17 cellular contexts compared by ENCODE assay signal in the genomic region with DNA sequence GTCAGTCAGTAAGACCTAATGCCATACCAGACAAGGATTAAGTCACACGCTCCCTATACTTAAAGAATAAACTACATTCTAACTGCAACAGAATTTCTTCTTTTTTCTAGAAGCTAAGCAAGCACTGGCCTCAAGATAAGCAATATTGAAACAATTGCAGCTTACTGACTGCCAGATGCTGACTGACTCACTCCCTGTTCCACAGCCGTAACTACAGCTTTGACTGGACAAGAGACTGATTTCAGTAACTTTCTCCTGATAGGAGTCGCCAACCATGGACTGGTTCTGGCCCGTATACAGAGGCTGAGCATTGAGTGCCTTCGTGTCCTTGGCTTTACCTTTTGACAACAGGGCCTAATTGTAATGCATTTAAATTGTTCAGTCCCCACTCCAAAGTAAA.
DNase-seq lines count a peak whose midpoint lies in the region; ATAC-seq, FAIRE-seq and TF ChIP-seq lines count a peak whose summit lies in the region.
"Had no signal": no experiment of that assay in that cellular context is flagged by ENCODE, and none has a peak within 500 bp of the region (broad histone marks: within the 10 kb centered on the region; RNA-seq: fewer than 3 reads in every experiment).

No MANE protein-coding gene starts in this region.

- no peak overlapping the region for H3K4me3 Mint-ChIP-seq in progenitor cell of endocrine pancreas (ENCODE audit: low read depth)
- H3K4me3 Mint-ChIP-seq: natural killer cell treated with Interleukin-12 subunit alpha and Interleukin-12 subunit beta and Interleukin-15 and Interleukin-18, amount 100 ng/mL, for 72 hours had no signal

- DNase-seq in activated T-cell treated with anti-CD3 and anti-CD28 coated beads for 48 hours (ENCODE audit: low read depth) = peak; percentile 6
- DNase-seq in activated T-cell treated with anti-CD3 and anti-CD28 coated beads for 4 hours = no peak
- DNase-seq in PC-3 = no peak
- DNase-seq in epithelial cell of esophagus (ENCODE audit: low read depth) = peak; percentile 1
- no peak for DNase-seq in progenitor cell of endocrine pancreas (ENCODE audit: low spot score, unreplicated experiment)
- DNase-seq in urothelium cell line (ENCODE audit: low spot score) = no peak
- no peak for DNase-seq in erythroblast (lab: John Stamatoyannopoulos, UW)
- DNase-seq: activated gamma-delta T cell, AML-193, DMS 273 treated with DMSO at 0.1 percent for 48 hours, Kasumi-1, NCI-H146, PC-9, WERI-Rb-1 had no signal

- FAIRE-seq in urothelium cell line (lab: Jason Lieb, UNC) = no peak

- H3K9me2 ChIP-seq in PC-3 (replicated peaks; ENCODE audit: low read length) = no peaks in the 10 kb centered on the region

- H3K9me3 Mint-ChIP-seq in progenitor cell of endocrine pancreas (ENCODE audit: low read depth) = no peaks in the 10 kb centered on the region
- H3K9me3 Mint-ChIP-seq: natural killer cell treated with Interleukin-12 subunit alpha and Interleukin-12 subunit beta and Interleukin-15 and Interleukin-18, amount 100 ng/mL, for 72 hours had no signal

- peaks cover 14% of the 10 kb centered on the region for H3K36me3 Mint-ChIP-seq in progenitor cell of endocrine pancreas (ENCODE audit: insufficient read depth)

- TF ChIP-seq POLR2A in erythroblast (IDR thresholded peaks at IDR 0.05; ENCODE audit: low read length) = no peak

- no peaks in the 10 kb centered on the region for H4K20me1 ChIP-seq in PC-3 (ENCODE audit: low read length)

- no peaks in the 10 kb centered on the region for H3F3A ChIP-seq in PC-3 (ENCODE audit: low read length, unreplicated experiment)

- H3K27ac ChIP-seq in PC-3 (ENCODE audit: low read length) = no peak overlapping the region
- H3K27ac ChIP-seq: PC-9, WERI-Rb-1 had no signal

- no peaks in the 10 kb centered on the region for H3K9me3 ChIP-seq in PC-3 (ENCODE audit: low read length)

- peaks cover 3% of the 10 kb centered on the region for H3K4me1 Mint-ChIP-seq in progenitor cell of endocrine pancreas (ENCODE audit: low read depth)

- H3K4me3 ChIP-seq in PC-3 (ENCODE audit: low read length) = no peak overlapping the region
- no peak overlapping the region for H3K4me3 ChIP-seq in epithelial cell of esophagus (ENCODE audit: low read length)
- H3K4me3 ChIP-seq: PC-9 had no signal

- ATAC-seq in PC-3 = peak; percentile 31
- ATAC-seq in HG02884 (IDR thresholded peaks at IDR 0.05; ENCODE audit: unreplicated experiment) = no peak
- ATAC-seq: HCT116 had no signal

- H3K36me3 ChIP-seq in PC-3 (ENCODE audit: low read depth, low read length) = peaks cover 34% of the 10 kb centered on the region

- POLR2A ChIA-PET in PC-3 (lab: Charles Lee; ENCODE audit: unreplicated experiment) = no interaction called here

- CTCF ChIA-PET in PC-3 (lab: Charles Lee) = no interaction called here

- no TSS peak for BruUV-seq in PC-3 (replicated peaks; lab: Mats Ljungman, UMichigan)

- no peaks in the 10 kb centered on the region for H3K79me2 ChIP-seq in PC-3 (ENCODE audit: low read length)

- no peak overlapping the region for H3K9ac ChIP-seq in PC-3 (ENCODE audit: low read length)

- H3K27ac Mint-ChIP-seq in progenitor cell of endocrine pancreas = peak overlapping the region; percentile 13
- H3K27ac Mint-ChIP-seq: natural killer cell treated with Interleukin-12 subunit alpha and Interleukin-12 subunit beta and Interleukin-15 and Interleukin-18, amount 100 ng/mL, for 72 hours had no signal

- H3K4me2 ChIP-seq in PC-3 (ENCODE audit: low read length) = no peak overlapping the region
- H3K4me2 ChIP-seq: PC-9 had no signal

- no peaks in the 10 kb centered on the region for H3K27me3 Mint-ChIP-seq in progenitor cell of endocrine pancreas
- H3K27me3 Mint-ChIP-seq: natural killer cell treated with Interleukin-12 subunit alpha and Interleukin-12 subunit beta and Interleukin-15 and Interleukin-18, amount 100 ng/mL, for 72 hours had no signal

- H2AFZ ChIP-seq in PC-3 (ENCODE audit: low read length) = no peak overlapping the region
- H2AFZ ChIP-seq: PC-9 had no signal

- TF ChIP-seq CTCF in PC-3 (conservative IDR thresholded peaks at IDR 0.05; ENCODE audit: low read depth, low read length) (no peak), epithelial cell of esophagus (IDR thresholded peaks at IDR 0.05; ENCODE audit: insufficient read depth, low read depth, low read length, missing control alignments) (no peak), progenitor cell of endocrine pancreas (IDR thresholded peaks at IDR 0.05; ENCODE audit: unreplicated experiment) (no peak)

- no peaks in the 10 kb centered on the region for H3K27me3 ChIP-seq in PC-3 (ENCODE audit: low read length)

- H3K4me1 ChIP-seq in PC-3 (ENCODE audit: insufficient read depth, low read length) = no peaks in the 10 kb centered on the region

- intact Hi-C loops in PC-3 (cut with micrococcal nuclease) = no loop called here

Comparison
In these comparisons a context has a peak if more than half of its experiments do, and no peak if none do; other contexts are left out.
1. DNase-seq: peak in activated T-cell treated with anti-CD3 and anti-CD28 coated beads for 48 hours (single experiment) and epithelial cell of esophagus (single experiment); none in activated T-cell treated with anti-CD3 and anti-CD28 coated beads for 4 hours (single experiment), PC-3 (single experiment), progenitor cell of endocrine pancreas (single experiment), urothelium cell line (single experiment) and erythroblast (0 of 2).